8 cellular contexts compared by ENCODE assay signal in the genomic region with DNA sequence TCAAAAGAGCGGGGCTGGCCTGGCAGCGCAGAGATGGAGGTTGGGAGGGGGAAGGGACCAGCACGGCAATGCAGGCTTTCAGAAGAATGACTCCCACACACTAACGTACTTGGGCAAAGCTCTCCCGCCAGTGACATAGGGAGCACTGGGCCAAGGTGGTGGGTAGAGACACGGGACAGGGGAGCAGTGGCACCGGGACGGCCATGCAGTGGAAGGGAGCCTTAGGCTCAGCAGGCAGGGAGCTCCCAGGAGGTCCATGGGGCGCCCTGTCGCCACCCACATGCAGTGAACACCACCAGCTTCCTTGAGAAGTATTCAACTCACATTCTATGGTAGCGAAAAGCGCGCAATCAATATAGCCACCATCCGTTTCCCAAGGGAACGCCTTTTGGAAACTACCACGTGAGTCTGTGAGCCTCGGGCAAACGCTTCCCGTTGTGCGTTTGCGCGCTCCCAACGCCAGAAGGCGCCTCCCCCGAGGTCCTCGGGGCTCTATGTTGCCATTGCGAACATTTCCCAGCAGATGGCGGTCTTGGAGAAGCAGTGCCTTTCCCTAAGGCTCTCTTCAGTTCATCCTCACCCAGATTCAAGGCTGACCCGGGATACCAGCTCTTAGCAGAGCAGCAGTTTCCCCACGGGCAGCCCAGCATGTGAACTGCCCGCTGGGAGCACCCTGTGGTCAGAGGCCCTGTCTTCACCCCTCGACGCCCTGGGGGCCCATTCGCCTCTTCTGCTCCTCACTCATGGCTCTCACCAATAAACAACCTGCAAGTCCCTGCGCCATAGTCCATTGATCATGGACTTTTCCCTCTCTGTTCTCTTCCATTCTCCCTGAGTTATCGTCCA. TPM values are rescaled to one million over a fixed set of nuclear protein-coding genes. Genes with fewer than 3 reads are reported as not detected.
A peak's percentile ranks its signal among the peaks of the same experiment; 100 is the strongest.
DNase-seq lines count a peak whose midpoint lies in the region; ATAC-seq and TF ChIP-seq lines count a peak whose summit lies in the region.

No MANE protein-coding gene starts in this region.

- H4K20me1 ChIP-seq in GM23338 (replicated peaks; ENCODE audit: insufficient read depth) = no peaks in the 10 kb centered on the region

- H3K79me2 ChIP-seq in GM23338 (replicated peaks; ENCODE audit: insufficient read depth) = no peaks in the 10 kb centered on the region

- H3K4me3 Mint-ChIP-seq in GM23338 = peak overlapping the region; percentile 71

- DNase-seq in Daoy (ENCODE audit: low read depth) = peak; percentile 87
- peak; percentile 95 for DNase-seq in GM23338 (ENCODE audit: low spot score)
- DNase-seq in M059J (ENCODE audit: low read depth) = peak; percentile 82
- peak; percentile 88 for DNase-seq in SK-MEL-5 (ENCODE audit: low read depth, low spot score)
- DNase-seq in activated naive CD4-positive, alpha-beta T cell treated with anti-CD3 and anti-CD28 coated beads, Interleukin-2, amount 50 U/mL, for 16 hours = peak; percentile 76
- DNase-seq in glomerular endothelial cell (ENCODE audit: extremely low read depth, low read depth, low spot score) = peak; percentile 77
- peak; percentile 63 for DNase-seq in omental fat pad (ENCODE audit: low spot score)

- peak overlapping the region; percentile 70 for H3K4me3 ChIP-seq in GM23338

- in situ Hi-C loops in SK-MEL-5 (cut with HindIII; ENCODE audit: low pct_unique_long_range_greater_than_20kb, low sequenced_read_pairs) = no loop called here

- H3K4me1 Mint-ChIP-seq in GM23338 = peaks cover 20% of the 10 kb centered on the region

- no peaks in the 10 kb centered on the region for H3F3A ChIP-seq in GM23338 (replicated peaks; ENCODE audit: low read depth)

- no peaks in the 10 kb centered on the region for H3K9me3 Mint-ChIP-seq in GM23338

- H3K27ac ChIP-seq in GM23338 (ENCODE audit: low read depth) (no peak overlapping the region), temporal lobe (ENCODE audit: low read depth, low read length) (peak overlapping the region; percentile 48)

- TF ChIP-seq CTCF in GM23338 (conservative IDR thresholded peaks at IDR 0.05; ENCODE audit: low read depth in 2 of 2) (peak; percentile 84 to 100), omental fat pad (IDR thresholded peaks at IDR 0.05) (peak in 2 of 3 donors; percentile 45 to 53)

- H3K36me3 Mint-ChIP-seq in GM23338 (ENCODE audit: low read depth) = no peaks in the 10 kb centered on the region

- peak overlapping the region; percentile 92 for H3K4me2 ChIP-seq in GM23338

- H3K4me1 ChIP-seq in GM23338 (ENCODE audit: insufficient read depth) = peaks cover 6% of the 10 kb centered on the region; the same call in 1 of the 2 replicates

- peak overlapping the region; percentile 100 for H2AFZ ChIP-seq in GM23338

- H3K9me2 ChIP-seq in GM23338 (ENCODE audit: insufficient read depth) = no peaks in the 10 kb centered on the region

- H3K36me3 ChIP-seq in GM23338 (ENCODE audit: insufficient read depth) = no peaks in the 10 kb centered on the region

- peaks cover 15% of the 10 kb centered on the region for H3K27me3 Mint-ChIP-seq in GM23338 (ENCODE audit: insufficient read depth, low read depth, poor library complexity)

- peak; percentile 83 for ATAC-seq in GM23338
- ATAC-seq in omental fat pad (ENCODE audit: low FRiP score) = peak; percentile 92

- H3K27ac Mint-ChIP-seq in GM23338 = no peak overlapping the region; the same call in 1 of the 2 replicates

- peaks cover 11% of the 10 kb centered on the region for H3K27me3 ChIP-seq in GM23338 (ENCODE audit: insufficient read depth)

TF ChIP-seq in GM23338, 12 proteins besides CTCF, POLR2A, EP300 and RAD21 (continues in another document):
- TF ChIP-seq ZNF462 (CRISPR knock-in tag; IDR thresholded peaks at IDR 0.05) = no peak
- no peak for TF ChIP-seq POLR2AphosphoS5 (IDR thresholded peaks at IDR 0.05; ENCODE audit: low read depth)
- TF ChIP-seq ETS1 (IDR thresholded peaks at IDR 0.05) = no peak
- TF ChIP-seq NANOG (IDR thresholded peaks at IDR 0.05; ENCODE audit: borderline replicate concordance) = no peak
- no peak for TF ChIP-seq EZH2phosphoT487 (IDR thresholded peaks at IDR 0.05; ENCODE audit: unreplicated experiment)
- no peak for TF ChIP-seq JUNB (IDR thresholded peaks at IDR 0.05; ENCODE audit: unreplicated experiment)
- no peak for TF ChIP-seq CREB1 (CRISPR knock-in tag; IDR thresholded peaks at IDR 0.05; ENCODE audit: low read depth)
- no peak for TF ChIP-seq ZNF114 (CRISPR knock-in tag; IDR thresholded peaks at IDR 0.05)

RNA-seq across cellular contexts. Expression of gene OPALIN, which starts 16.4 kb away (rescaled TPM):
- not detected in 2 replicates for total RNA-seq in Daoy (2014; rRNA removed; shearing (Covaris generic))
- not detected in 2 replicates for total RNA-seq in GM23338 (2014; rRNA removed; shearing (Covaris generic))
- not detected in 2 replicates for polyA plus RNA-seq in GM23338 (2016; fragmentation: Nextera tagmentation; extraction: Ambion mirVana)
- not detected in 2 replicates for total RNA-seq in M059J (2014; rRNA removed; shearing (Covaris generic))
- not detected in 2 replicates for total RNA-seq in SK-MEL-5 (2014; rRNA removed; shearing (Covaris generic))
- polyA plus RNA-seq in SK-MEL-5 (2015; cell fraction: cytosol; rRNA removed) = not detected in 2 replicates
- polyA plus RNA-seq in SK-MEL-5 (2015; cell fraction: nucleus; rRNA removed) = not detected in 2 replicates
- total RNA-seq in glomerular endothelial cell (not detected in 2 replicates), omental fat pad (not detected), temporal lobe (not detected)
